Comparison of ENCODE assay signal across 13 cellular contexts in genomic region chr2:43041167-43041566, GRCh38.
A peak's percentile ranks its signal among the peaks of the same experiment; 100 is the strongest.
DNase-seq lines count a peak whose midpoint lies in the region; TF ChIP-seq lines count a peak whose summit lies in the region.
"Had no signal": no experiment of that assay in that cellular context is flagged by ENCODE, and none has a peak within 500 bp of the region (broad histone marks: within the 10 kb centered on the region; RNA-seq: fewer than 3 reads in every experiment).

No MANE protein-coding gene starts in this region.

- POLR2A ChIA-PET in activated CD4-positive, alpha-beta memory T cell treated with anti-CD3 and anti-CD28 coated beads, Interleukin-2, amount 10 ng/mL, durations not matched to agents 7 days and 5 days (lab: Charles Lee) = no interaction called here

- H3K36me3 Mint-ChIP-seq in activated CD4-positive, alpha-beta memory T cell treated with anti-CD3 and anti-CD28 coated beads, Interleukin-2, amount 10 ng/mL, durations not matched to agents 7 days and 5 days (ENCODE audit: low read depth) = no peaks in the 10 kb centered on the region

- H3K36me3 ChIP-seq in SJSA1 = no peaks in the 10 kb centered on the region
- H3K36me3 ChIP-seq in skeletal muscle satellite cell (ENCODE audit: insufficient read depth, low read length) = no peaks in the 10 kb centered on the region
- H3K36me3 ChIP-seq: cardiac muscle cell had no signal

- peak overlapping the region; percentile 70 for H3K4me2 ChIP-seq in skeletal muscle satellite cell (ENCODE audit: low read length)

- H3K4me3 Mint-ChIP-seq in activated CD4-positive, alpha-beta memory T cell treated with anti-CD3 and anti-CD28 coated beads, Interleukin-2, amount 10 ng/mL, durations not matched to agents 7 days and 5 days = no peak overlapping the region

- H3K27ac ChIP-seq in SJSA1 = peak overlapping the region; percentile 47
- H3K27ac ChIP-seq: cardiac muscle cell had no signal

- no peaks in the 10 kb centered on the region for H3K9me3 Mint-ChIP-seq in activated CD4-positive, alpha-beta memory T cell treated with anti-CD3 and anti-CD28 coated beads, Interleukin-2, amount 10 ng/mL, durations not matched to agents 7 days and 5 days

- peaks cover 8% of the 10 kb centered on the region for H3K4me1 Mint-ChIP-seq in activated CD4-positive, alpha-beta memory T cell treated with anti-CD3 and anti-CD28 coated beads, Interleukin-2, amount 10 ng/mL, durations not matched to agents 7 days and 5 days

- H3K4me1 ChIP-seq in SJSA1 (replicated peaks) (peaks cover 57% of the 10 kb centered on the region), skeletal muscle satellite cell (ENCODE audit: control insufficient read depth, insufficient read depth, low read length) (peaks cover 24% of the 10 kb centered on the region)

- H3K27me3 ChIP-seq in SJSA1 (replicated peaks) = no peaks in the 10 kb centered on the region
- no peaks in the 10 kb centered on the region for H3K27me3 ChIP-seq in skeletal muscle satellite cell (ENCODE audit: control insufficient read depth, insufficient read depth, low read length)
- H3K27me3 ChIP-seq: cardiac muscle cell had no signal

- DNase-seq in EH (ENCODE audit: low read depth) (peak; percentile 35), SJSA1 (ENCODE audit: low read depth in 1 of 2, low spot score in 2 of 2) (no peak), fibroblast of the aortic adventitia (ENCODE audit: low read depth) (peak; percentile 25), NOMO-1 treated with dmso at 0.1 percent for 144 hours (lab: John Stamatoyannopoulos, UW; ENCODE audit: unreplicated experiment) (no peak), GM20000 (ENCODE audit: low spot score) (no peak), NCI-H526 treated with DMSO at 0.1 percent for 48 hours (lab: John Stamatoyannopoulos, UW) (no peak)
- DNase-seq in activated CD4-positive, alpha-beta memory T cell treated with anti-CD3 and anti-CD28 coated beads, Interleukin-2, amount 10 ng/mL, durations not matched to agents 7 days and 5 days = no peak
- DNase-seq: activated CD4-positive, alpha-beta T cell treated with anti-CD3 and anti-CD28 coated beads, Interleukin-2, amount 50 U/mL, for 4 hours; activated gamma-delta T cell treated with Interleukin-2 at 50 U/mL for 16 hours; T-helper 9 cell had no signal

- H3K9me3 ChIP-seq in SJSA1 (replicated peaks) (no peaks in the 10 kb centered on the region), skeletal muscle satellite cell (replicated peaks; ENCODE audit: low read length) (no peaks in the 10 kb centered on the region)

- H3K9ac ChIP-seq in skeletal muscle satellite cell (ENCODE audit: low read depth, low read length) = peak overlapping the region; percentile 47

- H3K4me3 ChIP-seq in SJSA1 (no peak overlapping the region), fibroblast of the aortic adventitia (ENCODE audit: low read depth, low read length) (no peak overlapping the region), skeletal muscle satellite cell (ENCODE audit: low read length) (no peak overlapping the region)
- H3K4me3 ChIP-seq: cardiac muscle cell, lung had no signal

- H3K27me3 Mint-ChIP-seq in activated CD4-positive, alpha-beta memory T cell treated with anti-CD3 and anti-CD28 coated beads, Interleukin-2, amount 10 ng/mL, durations not matched to agents 7 days and 5 days = no peaks in the 10 kb centered on the region

- CTCF ChIA-PET in activated CD4-positive, alpha-beta memory T cell treated with anti-CD3 and anti-CD28 coated beads, Interleukin-2, amount 10 ng/mL, durations not matched to agents 7 days and 5 days (lab: Charles Lee) = no interaction called here

- no peak overlapping the region for H3K27ac Mint-ChIP-seq in activated CD4-positive, alpha-beta memory T cell treated with anti-CD3 and anti-CD28 coated beads, Interleukin-2, amount 10 ng/mL, durations not matched to agents 7 days and 5 days

- TF ChIP-seq CTCF in fibroblast of the aortic adventitia (IDR thresholded peaks at IDR 0.05; ENCODE audit: insufficient read depth, low read length) (no peak), GM20000 (IDR thresholded peaks at IDR 0.05; ENCODE audit: extremely low read depth, missing control alignments) (no peak)

Comparison
In these comparisons a context has a peak if more than half of its experiments do, and no peak if none do; other contexts are left out.
1. DNase-seq: peak in EH (single experiment) and fibroblast of the aortic adventitia (single experiment); none in SJSA1 (0 of 2), NOMO-1 treated with dmso at 0.1 percent for 144 hours (single experiment), GM20000 (single experiment), NCI-H526 treated with DMSO at 0.1 percent for 48 hours (single experiment) and activated CD4-positive, alpha-beta memory T cell treated with anti-CD3 and anti-CD28 coated beads, Interleukin-2, amount 10 ng/mL, durations not matched to agents 7 days and 5 days (single experiment).